Comparison of ENCODE assay signal across 8 cellular contexts in genomic region chr18:812673-813404, GRCh38. TPM values are rescaled to one million over a fixed set of nuclear protein-coding genes. Genes with fewer than 3 reads are reported as not detected.
DNase-seq lines count a peak whose midpoint lies in the region; ATAC-seq and TF ChIP-seq lines count a peak whose summit lies in the region.

No MANE protein-coding gene starts in this region.

- H3K9me2 ChIP-seq in PC-9 (ENCODE audit: insufficient read depth): no peaks in the 10 kb centered on the region

- peaks cover 40% of the 10 kb centered on the region for H3K79me2 ChIP-seq in PC-9 (ENCODE audit: low read depth)

- CTCF ChIA-PET in PC-9 (lab: Charles Lee): no interaction called here

- peaks cover 9% of the 10 kb centered on the region; the same call in 1 of the 2 replicates for H3F3A ChIP-seq in PC-9 (ENCODE audit: insufficient read depth, low read depth)

- H3K36me3 ChIP-seq in PC-9 (ENCODE audit: low read depth): no peaks in the 10 kb centered on the region

- H2AFZ ChIP-seq in PC-9: peak overlapping the region; percentile 93

- peaks cover 15% of the 10 kb centered on the region; the same call in 1 of the 2 replicates for H3K4me1 ChIP-seq in PC-9 (replicated peaks; ENCODE audit: insufficient read depth)

- H3K9me3 Mint-ChIP-seq in nephron progenitor cell: no peaks in the 10 kb centered on the region
- H3K9me3 Mint-ChIP-seq in stimulated activated naive CD8-positive, alpha-beta T cell treated with anti-CD3 and anti-CD28 coated beads, Interleukin-15, amount 100 ng/mL, for 72 hours: no peaks in the 10 kb centered on the region

- POLR2A ChIA-PET in PC-9 (lab: Charles Lee; ENCODE audit: unreplicated experiment): interaction anchor here (0.6 kb wide), 1 partner anchor 156 kb away, joined by 4 read pairs; the partner anchor contains the start of gene TYMS

- no peaks in the 10 kb centered on the region for H3K27me3 ChIP-seq in PC-9 (ENCODE audit: insufficient read depth, low read depth)

- H3K4me3 Mint-ChIP-seq in nephron progenitor cell: peak overlapping the region; percentile 97
- peak overlapping the region; percentile 92 to 94 for H3K4me3 Mint-ChIP-seq in stimulated activated naive CD8-positive, alpha-beta T cell treated with anti-CD3 and anti-CD28 coated beads, Interleukin-15, amount 100 ng/mL, for 72 hours

- H3K4me1 Mint-ChIP-seq in nephron progenitor cell: peaks cover 39% of the 10 kb centered on the region
- peaks cover 73% of the 10 kb centered on the region for H3K4me1 Mint-ChIP-seq in stimulated activated naive CD8-positive, alpha-beta T cell treated with anti-CD3 and anti-CD28 coated beads, Interleukin-15, amount 100 ng/mL, for 72 hours

- BruUV-seq in PC-9 (replicated peaks; lab: Mats Ljungman, UMichigan): TSS peak; percentile 83

- H4K20me1 ChIP-seq in PC-9 (ENCODE audit: insufficient read depth): peaks cover 12% of the 10 kb centered on the region; the same call in 1 of the 2 replicates

- ATAC-seq in GM18868 (IDR thresholded peaks at IDR 0.05; ENCODE audit: unreplicated experiment): peak; percentile 36
- ATAC-seq in HG03175 (IDR thresholded peaks at IDR 0.05; ENCODE audit: unreplicated experiment): peak; percentile 46
- peak; percentile 73 for ATAC-seq in stimulated activated naive CD8-positive, alpha-beta T cell treated with anti-CD3 and anti-CD28 coated beads, Interleukin-15, amount 100 ng/mL, for 72 hours

- peaks cover 11% of the 10 kb centered on the region for H3K27me3 Mint-ChIP-seq in nephron progenitor cell (ENCODE audit: low read depth, poor library complexity)
- H3K27me3 Mint-ChIP-seq in stimulated activated naive CD8-positive, alpha-beta T cell treated with anti-CD3 and anti-CD28 coated beads, Interleukin-15, amount 100 ng/mL, for 72 hours: no peaks in the 10 kb centered on the region

- DNase-seq in AG08395 (ENCODE audit: low spot score): peak; percentile 77
- peak; percentile 67 to 70 for DNase-seq in PC-9
- DNase-seq in activated T-cell treated with anti-CD3 and anti-CD28 coated beads, Interleukin-2, amount 50 U/mL, for 48 hours: peak; percentile 83 to 85
- peak; percentile 95 for DNase-seq in fibroblast of mammary gland (ENCODE audit: low read depth)
- DNase-seq in nephron progenitor cell: no peak
- peak; percentile 82 to 86 for DNase-seq in stimulated activated naive CD8-positive, alpha-beta T cell treated with anti-CD3 and anti-CD28 coated beads, Interleukin-15, amount 100 ng/mL, for 72 hours

- H3K9me3 ChIP-seq in PC-9 (ENCODE audit: insufficient read depth, low read depth): no peaks in the 10 kb centered on the region

- H3K4me2 ChIP-seq in PC-9: peak overlapping the region; percentile 86

- H3K27ac ChIP-seq in PC-9: peak overlapping the region; percentile 86

- peak overlapping the region; percentile 100 for H3K27ac Mint-ChIP-seq in nephron progenitor cell
- H3K27ac Mint-ChIP-seq in stimulated activated naive CD8-positive, alpha-beta T cell treated with anti-CD3 and anti-CD28 coated beads, Interleukin-15, amount 100 ng/mL, for 72 hours: peak overlapping the region; percentile 99 to 100

- intact Hi-C loops in PC-9 (cut with micrococcal nuclease; ENCODE audit: unreplicated experiment): loop anchor here (5.0 kb wide), 2 partner anchors 71 to 156 kb away; partner anchors contain the start of gene TYMS

- H3K36me3 Mint-ChIP-seq in nephron progenitor cell (ENCODE audit: low read depth): no peaks in the 10 kb centered on the region

- no peak for TF ChIP-seq CTCF in PC-9 (conservative IDR thresholded peaks at IDR 0.05)
- TF ChIP-seq CTCF in fibroblast of mammary gland (conservative IDR thresholded peaks at IDR 0.05; ENCODE audit: control insufficient read depth, insufficient read depth, low read depth, low read length): no peak
- TF ChIP-seq CTCF in nephron progenitor cell (IDR thresholded peaks at IDR 0.05): no peak

- H3K4me3 ChIP-seq in PC-9 (peak overlapping the region; percentile 90), fibroblast of mammary gland (ENCODE audit: control insufficient read depth, low read depth, low read length) (peak overlapping the region; percentile 85)

RNA-seq across cellular contexts. Expression of gene YES1, which starts 0.8 kb away (rescaled TPM):
- total RNA-seq in PC-9 (2021): 68.8 and 111 TPM in 2 replicates
